1 cellular context compared by ENCODE assay signal in genomic region chr5:158812381-158812780, GRCh38.
TF ChIP-seq lines count a peak whose summit lies in the region.

No MANE protein-coding gene starts in this region.

TF ChIP-seq in GM23338, 12 proteins besides CTCF, POLR2A, EP300 and RAD21 (continued from another document):
- TF ChIP-seq ZNF462 (CRISPR knock-in tag; IDR thresholded peaks at IDR 0.05) (no peak), CREB1 (CRISPR knock-in tag; IDR thresholded peaks at IDR 0.05; ENCODE audit: low read depth) (no peak), ZNF331 (CRISPR knock-in tag; IDR thresholded peaks at IDR 0.05; ENCODE audit: low read depth) (no peak), NANOG (IDR thresholded peaks at IDR 0.05; ENCODE audit: borderline replicate concordance) (no peak)
